ENCODE assay signal across 8 cellular contexts in genomic region chr6:33787954-33788693, GRCh38. TPM values are rescaled to one million over a fixed set of nuclear protein-coding genes. Genes with fewer than 3 reads are reported as not detected.
A peak's percentile ranks its signal among the peaks of the same experiment; 100 is the strongest.
DNase-seq lines count a peak whose midpoint lies in the region; ATAC-seq, FAIRE-seq and TF ChIP-seq lines count a peak whose summit lies in the region.

No MANE protein-coding gene starts in this region.

- H4K8ac ChIP-seq in H1 (ENCODE audit: extremely low read depth, insufficient read depth, low read length) (peak overlapping the region; percentile 95), mesendoderm (ENCODE audit: low read depth, low read length) (no peak overlapping the region)

- peak overlapping the region; percentile 94 to 99 for H3K27ac ChIP-seq in A549
- H3K27ac ChIP-seq in H1 (ENCODE audit: low read depth, low read length): peak overlapping the region; percentile 76
- H3K27ac ChIP-seq in mesendoderm (ENCODE audit: low read depth, low read length): peak overlapping the region; percentile 87

- H2BK120ac ChIP-seq in H1 (replicated peaks; ENCODE audit: low read depth, low read length) (no peak overlapping the region), mesendoderm (ENCODE audit: low read depth, low read length) (peak overlapping the region; percentile 22)

- H3K79me2 ChIP-seq in H1 (ENCODE audit: control insufficient read depth in 1 of 2, insufficient read depth in 2 of 2, low read length in 2 of 2): peaks cover 11 to 45% of the 10 kb centered on the region in 2 experiments
- H3K79me2 ChIP-seq in mesendoderm (ENCODE audit: control insufficient read depth, insufficient read depth, low read length): peaks cover 22% of the 10 kb centered on the region

- peaks cover 0 to 2% of the 10 kb centered on the region in 2 experiments for H4K20me1 ChIP-seq in H1 (replicated peaks in 1 of 2; ENCODE audit: control insufficient read depth in 1 of 2, insufficient read depth in 2 of 2, low read length in 2 of 2)

- peaks cover 2% of the 10 kb centered on the region for H3K23me2 ChIP-seq in H1 (ENCODE audit: low read depth, low read length)

- H3K14ac ChIP-seq in H1 (ENCODE audit: insufficient read length): no peak overlapping the region

- CTCF ChIA-PET in A549 (lab: Yijun Ruan, JAX): interaction anchor here (0.6 to 3.6 kb wide), 10 partner anchors 9 to 375 kb away, joined by 3 to 16 read pairs (median 4); no protein-coding TSS in a partner anchor
- CTCF ChIA-PET in H1 (lab: Charles Lee; ENCODE audit: partially characterized antibody): interaction anchor here (0.8 to 2.2 kb wide), 14 partner anchors 8 to 354 kb away, joined by 3 to 11 read pairs (median 5); partner anchors contain the start of gene MLN

- H3K9me3 ChIP-seq in A549: no peaks in the 10 kb centered on the region
- H3K9me3 ChIP-seq in H1 (ENCODE audit: insufficient read depth in 2 of 2, low read depth in 1 of 2, low read length in 1 of 2): no peaks in the 10 kb centered on the region

- H3K9ac ChIP-seq in H1 (replicated peaks in 1 of 4; ENCODE audit: extremely low read depth in 1 of 4, low read depth in 3 of 4, low read length in 3 of 4) (peak overlapping the region; percentile 70 to 84 (median 80)), mesendoderm (ENCODE audit: low read length) (peak overlapping the region; percentile 92)

- DNase-seq in A549 (ENCODE audit: low read depth in 1 of 2, low spot score in 1 of 2) (peak; percentile 60 to 63), NCI-H748 treated with DMSO at 0.1 percent for 48 hours (lab: John Stamatoyannopoulos, UW) (peak; percentile 54), H1 (ENCODE audit: low read depth in 1 of 2, low spot score in 2 of 2) (no peak), mesendoderm (peak; percentile 82)
- peak; percentile 84 for DNase-seq in activated CD8-positive, alpha-beta memory T cell treated with anti-CD3 and anti-CD28 coated beads for 24 hours
- DNase-seq in stimulated activated CD8-positive, alpha-beta memory T cell treated with anti-CD3 and anti-CD28 coated beads, Interleukin-15, amount 100 ng/mL, for 48 hours (ENCODE audit: low read depth in 2 of 2): peak; percentile 51 to 58

- no peak overlapping the region for H2AFZ ChIP-seq in H1 (ENCODE audit: low read length)

- WGBS in A549 (ENCODE audit: missing lambda C conversion rate): 2% methylated on average over 16 of the region's 53 CpGs
- 1% methylated on average over 43 of the region's 53 CpGs; no CpG with 5 or more reads in 1 of the 2 experiments for WGBS in H1 (ENCODE audit: extremely low coverage in 1 of 2, insufficient coverage in 1 of 2, insufficient read length in 1 of 2, insufficient replicate concordance in 2 of 2, low coverage in 1 of 2, low lambda C conversion rate in 2 of 2, missing lambda C conversion rate in 1 of 2), 2 experiments
- no CpG with 5 or more reads among the region's 53 CpGs for WGBS in mesendoderm (ENCODE audit: extremely low coverage, insufficient coverage, low lambda C conversion rate)

- H3K18ac ChIP-seq in H1 (ENCODE audit: extremely low read depth, low read length) (peak overlapping the region; percentile 62), mesendoderm (ENCODE audit: low read length) (peak overlapping the region; percentile 93)

- H3K27me3 ChIP-seq in H1 (replicated peaks in 1 of 4; ENCODE audit: control insufficient read depth in 3 of 4, extremely low read depth in 1 of 4, insufficient read depth in 3 of 4, low read length in 3 of 4): no peaks in the 10 kb centered on the region
- H3K27me3 ChIP-seq in mesendoderm (ENCODE audit: insufficient read depth, low read length, poor library complexity): no peaks in the 10 kb centered on the region

- TF ChIP-seq CTCF in A549 (IDR thresholded peaks at IDR 0.05) (no peak), H1 (IDR thresholded peaks at IDR 0.05; ENCODE audit: control extremely low read depth in 1 of 3, insufficient read depth in 1 of 3, low read depth in 1 of 3, low read length in 3 of 3) (no peak)

- H2AK5ac ChIP-seq in H1 (ENCODE audit: low read depth, low read length) (no peak overlapping the region), mesendoderm (ENCODE audit: low read length) (no peak overlapping the region)

- no peak for TF ChIP-seq EP300 in A549 (IDR thresholded peaks at IDR 0.05)
- no peak for TF ChIP-seq EP300 in H1 (IDR thresholded peaks at IDR 0.05; ENCODE audit: borderline replicate concordance in 1 of 2, low read depth in 2 of 2, low read length in 2 of 2)

- 0 out of 2 replicates have a peak overlapping the region, but pooled peaks have one; percentile 72 for H2BK12ac ChIP-seq in H1 (ENCODE audit: low read depth, low read length)

- H3K4me2 ChIP-seq in A549 (peak overlapping the region; percentile 90), H1 (ENCODE audit: insufficient read depth in 1 of 2, low read depth in 2 of 2, low read length in 2 of 2) (peak overlapping the region; percentile 83 to 93), mesendoderm (ENCODE audit: low read length) (peak overlapping the region; percentile 49)

- H3K4me1 ChIP-seq in A549: peaks cover 20% of the 10 kb centered on the region
- H3K4me1 ChIP-seq in H1 (replicated peaks in 1 of 4; ENCODE audit: control insufficient read depth in 3 of 4, insufficient read depth in 4 of 4, low read length in 3 of 4): peaks cover 18 to 60% (median 27%) of the 10 kb centered on the region in 4 experiments
- H3K4me1 ChIP-seq in mesendoderm (ENCODE audit: control insufficient read depth, low read depth, low read length): peaks cover 15% of the 10 kb centered on the region

- POLR2A ChIA-PET in A549 (lab: Yijun Ruan, JAX) (interaction anchor here (1.1 to 2.0 kb wide), 2 partner anchors 34 to 52 kb away, joined by 3 to 9 read pairs; no protein-coding TSS in a partner anchor), H1 (lab: Charles Lee; ENCODE audit: partially characterized antibody) (interaction anchor here (0.8 to 4.5 kb wide), 10 partner anchors 8 to 231 kb away, joined by 3 to 39 read pairs (median 3); no protein-coding TSS in a partner anchor)

- H4K91ac ChIP-seq in H1 (replicated peaks; ENCODE audit: insufficient read length, low read length): peak overlapping the region; percentile 36

- no peak overlapping the region for H3K23ac ChIP-seq in H1 (ENCODE audit: insufficient read length)
- no peak overlapping the region for H3K23ac ChIP-seq in mesendoderm (ENCODE audit: low read length)

- H3K36me3 ChIP-seq in H1 (ENCODE audit: control insufficient read depth in 2 of 4, insufficient read depth in 4 of 4, low read length in 3 of 4) (peaks cover 8 to 25% (median 15%) of the 10 kb centered on the region in 4 experiments), mesendoderm (ENCODE audit: control insufficient read depth, insufficient read depth, low read length) (no peaks in the 10 kb centered on the region)

- H4K5ac ChIP-seq in H1 (ENCODE audit: insufficient read length, low read depth, low read length): peak overlapping the region; percentile 73
- H4K5ac ChIP-seq in mesendoderm (ENCODE audit: low read length): no peak overlapping the region

- H3K4me3 ChIP-seq in A549 (peak overlapping the region; percentile 91), H1 (ENCODE audit: extremely low read depth in 1 of 4, insufficient read depth in 2 of 4, low read depth in 3 of 4, low read length in 4 of 4) (peak overlapping the region; percentile 59 to 94 (median 74)), mesendoderm (ENCODE audit: low read length) (peak overlapping the region; percentile 79)

- H3K56ac ChIP-seq in H1 (replicated peaks; ENCODE audit: insufficient read length, low read depth, low read length) (peak overlapping the region; percentile 34), mesendoderm (ENCODE audit: low read length) (peak overlapping the region; percentile 97)

- H3K79me1 ChIP-seq in H1 (ENCODE audit: low read depth, low read length) (peaks cover 8% of the 10 kb centered on the region), mesendoderm (ENCODE audit: low read length) (peaks cover 14% of the 10 kb centered on the region)

- H3K4ac ChIP-seq in H1 (replicated peaks; ENCODE audit: insufficient read length, low read depth, low read length) (no peak overlapping the region), mesendoderm (ENCODE audit: low read depth, low read length) (peak overlapping the region; percentile 92)

- FAIRE-seq in A549 (lab: Jason Lieb, UNC) (no peak), H1 (lab: Jason Lieb, UNC) (no peak)

- ATAC-seq in A549 (peak; percentile 72 to 78), GM18502 (IDR thresholded peaks at IDR 0.05; ENCODE audit: poor library complexity, unreplicated experiment) (peak; percentile 54), HG02885 (IDR thresholded peaks at IDR 0.05; ENCODE audit: poor library complexity, unreplicated experiment) (peak; percentile 56)

- no peak overlapping the region; the same call in 1 of the 2 replicates for H2BK15ac ChIP-seq in H1 (ENCODE audit: low read length)
- no peak overlapping the region for H2BK15ac ChIP-seq in mesendoderm (replicated peaks; ENCODE audit: low read depth)

- H2BK20ac ChIP-seq in H1 (ENCODE audit: low read length): no peak overlapping the region

- TF ChIP-seq POLR2A in A549 (IDR thresholded peaks at IDR 0.05; ENCODE audit: low read length) (peak; percentile 24), H1 (IDR thresholded peaks at IDR 0.05; ENCODE audit: control extremely low read depth in 1 of 2, low read depth in 2 of 2, low read length in 2 of 2) (peak in 1 of 2 experiments; percentile 36; a peak in 1 of 3 replicates)

- no peak for TF ChIP-seq RAD21 in A549 (conservative IDR thresholded peaks at IDR 0.05 in 1 of 2, IDR thresholded peaks at IDR 0.05 in 1 of 2)
- TF ChIP-seq RAD21 in H1 (IDR thresholded peaks at IDR 0.05 in 1 of 2, conservative IDR thresholded peaks at IDR 0.05 in 1 of 2; ENCODE audit: low read depth in 2 of 2, low read length in 2 of 2): no peak; a peak in 1 of 4 replicates

- H2BK5ac ChIP-seq in H1 (ENCODE audit: low read depth, low read length): peak overlapping the region; percentile 81
- H2BK5ac ChIP-seq in mesendoderm (ENCODE audit: low read length): peak overlapping the region; percentile 18

RNA-seq across cellular contexts. Expression of gene LEMD2, which starts 0.8 kb away (rescaled TPM):
- 43.2 and 53.0 TPM in 2 replicates for polyA plus RNA-seq in A549 (2011; rRNA removed)
- polyA plus RNA-seq in A549 (2012; cell fraction: cytosol; rRNA removed): 32.8 and 35.7 TPM in 2 replicates
- 64.8 and 72.6 TPM in 2 replicates for polyA plus RNA-seq in A549 (2012; cell fraction: nucleus; rRNA removed)
- 44.1 to 48.8 TPM (median 48.3 TPM) in 3 replicates for polyA plus RNA-seq in A549 (2017; fragmentation: RNase III; extraction: RNeasy Plus Mini Kit Qiagen cat#74134 plus additional on column Dnase treatment)
- polyA minus RNA-seq in A549 (2011; rRNA and poly(A)+ RNA removed): 40.6 and 49.4 TPM in 2 replicates
- total RNA-seq in H1 (2021; fragmentation: NEBNext Ultra II Directional; extraction: Animal tissue kit (Norgen Biotek cat#: 25700)): 54.1 and 57.3 TPM in 2 replicates
- polyA plus RNA-seq in H1 (2011; rRNA removed): 32.7 and 54.9 TPM in 2 replicates
- polyA plus RNA-seq in H1 (2011; cell fraction: cytosol; rRNA removed): 58.9 TPM
- polyA plus RNA-seq in H1 (2011; cell fraction: nucleus; rRNA removed): 127 TPM
- 58.7 to 71.6 TPM (median 62.9 TPM) in 4 replicates for polyA plus RNA-seq in H1 (2012, experiment 1 of 2)
- 48.3 TPM for polyA plus RNA-seq in H1 (2012, experiment 2 of 2)
- polyA plus RNA-seq in H1 (2013, experiment 1 of 2): 44.0 TPM
- polyA plus RNA-seq in H1 (2013, experiment 2 of 2): 48.2 TPM
- polyA minus RNA-seq in H1 (2011; rRNA and poly(A)+ RNA removed): 47.6 and 60.5 TPM in 2 replicates
- 36.8 TPM for polyA minus RNA-seq in H1 (2011; cell fraction: cytosol; rRNA and poly(A)+ RNA removed)
- 82.4 TPM for polyA minus RNA-seq in H1 (2011; cell fraction: nucleus; rRNA and poly(A)+ RNA removed)
- polyA plus RNA-seq in mesendoderm (2013, experiment 1 of 2): 23.7 TPM
- polyA plus RNA-seq in mesendoderm (2013, experiment 2 of 2): 22.2 TPM

RNA-seq across cellular contexts. Expression of gene MLN, which starts 15.7 kb away (rescaled TPM):
- not detected in 2 replicates for polyA plus RNA-seq in A549 (2011; rRNA removed)
- polyA plus RNA-seq in A549 (2012; cell fraction: cytosol; rRNA removed): not detected in 2 replicates
- polyA plus RNA-seq in A549 (2012; cell fraction: nucleus; rRNA removed): not detected in 2 replicates
- polyA plus RNA-seq in A549 (2017; fragmentation: RNase III; extraction: RNeasy Plus Mini Kit Qiagen cat#74134 plus additional on column Dnase treatment): not detected in 3 replicates
- polyA minus RNA-seq in A549 (2011; rRNA and poly(A)+ RNA removed): not detected in 2 replicates
- not detected in 2 replicates for total RNA-seq in H1 (2021; fragmentation: NEBNext Ultra II Directional; extraction: Animal tissue kit (Norgen Biotek cat#: 25700))
- 0.31 TPM in 1 of 2 replicates, not detected in the other for polyA plus RNA-seq in H1 (2011; rRNA removed)
- not detected for polyA plus RNA-seq in H1 (2011; cell fraction: cytosol; rRNA removed)
- polyA plus RNA-seq in H1 (2011; cell fraction: nucleus; rRNA removed): not detected
- polyA plus RNA-seq in H1 (2012, experiment 1 of 2): not detected in 4 replicates
- polyA plus RNA-seq in H1 (2012, experiment 2 of 2): not detected
- polyA plus RNA-seq in H1 (2013, experiment 1 of 2): not detected
- not detected for polyA plus RNA-seq in H1 (2013, experiment 2 of 2)
- not detected in 2 replicates for polyA minus RNA-seq in H1 (2011; rRNA and poly(A)+ RNA removed)
- polyA minus RNA-seq in H1 (2011; cell fraction: cytosol; rRNA and poly(A)+ RNA removed): not detected
- not detected for polyA minus RNA-seq in H1 (2011; cell fraction: nucleus; rRNA and poly(A)+ RNA removed)
- not detected for polyA plus RNA-seq in mesendoderm (2013, experiment 1 of 2)
- not detected for polyA plus RNA-seq in mesendoderm (2013, experiment 2 of 2)

RNA-seq across cellular contexts. Expression of gene IP6K3, which starts 41.4 kb away (rescaled TPM):
- polyA plus RNA-seq in A549 (2011; rRNA removed) (0.11 and 0.12 TPM in 2 replicates), A549 (2017; fragmentation: RNase III; extraction: RNeasy Plus Mini Kit Qiagen cat#74134 plus additional on column Dnase treatment) (0.03 to 0.20 TPM (median 0.07 TPM) in 3 replicates), H1 (2011; rRNA removed) (0.73 and 0.93 TPM in 2 replicates)
- 0.04 and 0.05 TPM in 2 replicates for polyA plus RNA-seq in A549 (2012; cell fraction: cytosol; rRNA removed)
- polyA plus RNA-seq in A549 (2012; cell fraction: nucleus; rRNA removed): 0.08 and 0.12 TPM in 2 replicates
- polyA minus RNA-seq in A549 (2011; rRNA and poly(A)+ RNA removed): not detected in 2 replicates
- 0.22 and 0.23 TPM in 2 replicates for total RNA-seq in H1 (2021; fragmentation: NEBNext Ultra II Directional; extraction: Animal tissue kit (Norgen Biotek cat#: 25700))
- 0.72 TPM for polyA plus RNA-seq in H1 (2011; cell fraction: cytosol; rRNA removed)
- 0.80 TPM for polyA plus RNA-seq in H1 (2011; cell fraction: nucleus; rRNA removed)
- polyA plus RNA-seq in H1 (2012, experiment 1 of 2): 0.25 to 0.81 TPM (median 0.46 TPM) in 4 replicates
- 0.26 TPM for polyA plus RNA-seq in H1 (2012, experiment 2 of 2)
- polyA plus RNA-seq in H1 (2013, experiment 1 of 2): 0.14 TPM
- 0.13 TPM for polyA plus RNA-seq in H1 (2013, experiment 2 of 2)
- polyA minus RNA-seq in H1 (2011; rRNA and poly(A)+ RNA removed): 0.66 and 0.69 TPM in 2 replicates
- not detected for polyA minus RNA-seq in H1 (2011; cell fraction: cytosol; rRNA and poly(A)+ RNA removed)
- 1.00 TPM for polyA minus RNA-seq in H1 (2011; cell fraction: nucleus; rRNA and poly(A)+ RNA removed)
- polyA plus RNA-seq in mesendoderm (2013, experiment 1 of 2): 0.01 TPM
- 0.04 TPM for polyA plus RNA-seq in mesendoderm (2013, experiment 2 of 2)

Comparison
In these comparisons a context has a peak if more than half of its experiments do, and no peak if none do; other contexts are left out.
1. DNase-seq: peak in A549 (2 of 2), NCI-H748 treated with DMSO at 0.1 percent for 48 hours (single experiment), activated CD8-positive, alpha-beta memory T cell treated with anti-CD3 and anti-CD28 coated beads for 24 hours (single experiment), mesendoderm (single experiment) and stimulated activated CD8-positive, alpha-beta memory T cell treated with anti-CD3 and anti-CD28 coated beads, Interleukin-15, amount 100 ng/mL, for 48 hours (2 of 2); none in H1 (0 of 2).
2. Of the 18 proteins assayed by ChIP-seq in both H1 and A549: peak only in H1: KDM5A; only in A549: none; in both: MAX; in neither: 14; mixed calls (peak in some experiments, not most) for 2.
3. Peak in every context shown above with its lines, with median percentiles within 50 percentile points of each other: ATAC-seq, H3K27ac ChIP-seq, H3K4me2 ChIP-seq and H3K4me3 ChIP-seq.